Comparison of ENCODE assay signal across 10 cellular contexts in the genomic region with DNA sequence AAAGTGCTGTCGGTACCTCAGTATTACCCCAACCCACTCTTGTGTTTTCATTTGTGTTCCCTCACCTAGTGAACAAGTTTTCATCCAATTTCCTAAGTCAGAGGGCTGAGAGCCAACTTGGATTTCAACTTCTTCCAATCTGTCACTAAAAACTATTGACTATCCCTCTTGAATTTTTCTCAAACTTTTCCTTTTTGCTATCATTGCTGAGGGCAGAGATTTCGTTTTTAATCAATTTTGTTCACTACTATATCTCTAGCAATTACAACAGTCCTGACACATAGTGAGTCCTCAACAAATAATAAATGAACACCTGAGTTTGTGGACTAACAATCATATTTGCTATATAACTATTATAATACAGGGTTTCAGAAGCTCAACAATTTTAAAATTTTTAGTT. TPM values are rescaled to one million over a fixed set of nuclear protein-coding genes. Genes with fewer than 3 reads are reported as not detected.
"Had no signal": no experiment of that assay in that cellular context is flagged by ENCODE, and none has a peak within 500 bp of the region (broad histone marks: within the 10 kb centered on the region; RNA-seq: fewer than 3 reads in every experiment).

No MANE protein-coding gene starts in this region.

- FAIRE-seq: HepG2, HTR-8/SVneo had no signal

- DNase-seq: IMR-90, KBM-7, KG1 had no signal

- H3K4me2 ChIP-seq: KMS-11 had no signal

- ATAC-seq: HepG2 had no signal

- H3K9ac ChIP-seq: KMS-11 had no signal

- H3K27ac ChIP-seq: HL-60, KMS-11 had no signal

RNA-seq across cellular contexts. Expression of a gene that starts 29.0 kb away (rescaled TPM):
- total RNA-seq: HepG2, HT-29, HT1080, IMR-90 had no signal
- polyA plus RNA-seq: HepG2, IgD-negative memory B cell, IMR-90 had no signal
